Comparison of ENCODE assay signal across 20 cellular contexts in the genomic region with DNA sequence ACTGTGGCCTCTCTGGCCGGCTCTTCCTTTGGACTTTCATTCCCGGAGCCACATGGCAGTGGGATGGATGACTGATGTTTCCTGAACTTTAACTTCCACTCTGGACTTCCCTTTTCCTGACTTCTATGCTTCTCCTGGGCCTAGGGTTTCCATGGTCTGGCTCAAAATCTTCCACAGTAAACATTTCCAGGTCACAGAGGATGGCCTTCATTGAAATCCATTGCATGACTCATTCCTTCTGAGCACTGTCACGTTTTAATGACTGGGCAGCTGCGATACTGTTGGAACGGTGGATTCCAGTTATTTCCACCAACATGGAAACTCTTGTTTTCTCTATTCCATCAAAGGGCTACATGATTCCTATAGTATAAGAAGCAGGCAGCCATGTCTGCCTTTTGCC. TPM values are rescaled to one million over a fixed set of nuclear protein-coding genes. Genes with fewer than 3 reads are reported as not detected.
A peak's percentile ranks its signal among the peaks of the same experiment; 100 is the strongest.
DNase-seq lines count a peak whose midpoint lies in the region; ATAC-seq, FAIRE-seq and TF ChIP-seq lines count a peak whose summit lies in the region.
"Had no signal": no experiment of that assay in that cellular context is flagged by ENCODE, and none has a peak within 500 bp of the region (broad histone marks: within the 10 kb centered on the region; RNA-seq: fewer than 3 reads in every experiment).

No MANE protein-coding gene starts in this region.

- TF ChIP-seq EP300 in HepG2 (IDR thresholded peaks at IDR 0.05; ENCODE audit: low read depth in 2 of 2, low read length in 2 of 2) (no peak), HepG2 (CRISPR knock-in tag; IDR thresholded peaks at IDR 0.05; ENCODE audit: borderline replicate concordance) (no peak)

- no peak for TF ChIP-seq CTCF in choroid plexus epithelial cell (conservative IDR thresholded peaks at IDR 0.05; ENCODE audit: low read depth, low read length)
- no peak for TF ChIP-seq CTCF in HepG2 (CRISPR knock-in tag; IDR thresholded peaks at IDR 0.05)

- peak; percentile 0 for DNase-seq in AG08395 (ENCODE audit: low spot score)
- DNase-seq in GM23248 = peak; percentile 17
- DNase-seq in choroid plexus epithelial cell (ENCODE audit: low read depth) = peak; percentile 6
- DNase-seq in HepG2 (ENCODE audit: low spot score) = no peak
- DNase-seq in NCI-H1417 (lab: John Stamatoyannopoulos, UW) = no peak
- DNase-seq in NCI-H510A treated with DMSO at 0.1 percent for 48 hours (lab: John Stamatoyannopoulos, UW) = no peak
- DNase-seq: activated CD8-positive, alpha-beta memory T cell treated with anti-CD3 and anti-CD28 coated beads, Interleukin-2, amount 50 U/mL, for 48 hours; activated effector memory CD4-positive, alpha-beta T cell treated with Interleukin-2 at 50 U/mL for 16 hours; DMS153; left colon; NCI-H526 treated with DMSO at 0.1 percent for 48 hours; SHP77; T-helper 1 cell had no signal

- no peak for TF ChIP-seq RAD21 in HepG2 (CRISPR knock-in tag; IDR thresholded peaks at IDR 0.05)

- in situ Hi-C loops in GM23248 (cut with MboI) = no loop called here
- in situ Hi-C loops in HepG2 (cut with HindIII; ENCODE audit: extremely low pct_ligation_motif_present, low pct_unique_long_range_greater_than_20kb) = no loop called here

- no peak for TF ChIP-seq POLR2A in HepG2 (IDR thresholded peaks at IDR 0.05; ENCODE audit: insufficient read depth in 1 of 2, low read depth in 2 of 2, low read length in 2 of 2)

- WGBS in GM23248 (ENCODE audit: low coverage in 1 of 2, low lambda C conversion rate in 2 of 2, missing lambda C conversion rate in 2 of 2), 2 experiments = 76 to 82% methylated on average over 5 of the region's 5 CpGs
- WGBS in HepG2 (ENCODE audit: low lambda C conversion rate) = 37% methylated on average over 5 of the region's 5 CpGs

- H3K4me2 ChIP-seq in GM23248 (ENCODE audit: unreplicated experiment) = no peak overlapping the region
- no peak overlapping the region for H3K4me2 ChIP-seq in HepG2 (ENCODE audit: low read depth, low read length)

- no peak overlapping the region for H3K4me3 ChIP-seq in GM23248
- H3K4me3 ChIP-seq in choroid plexus epithelial cell (ENCODE audit: low read depth, low read length) = no peak overlapping the region
- no peak overlapping the region for H3K4me3 ChIP-seq in HepG2 (replicated peaks in 1 of 3; ENCODE audit: insufficient read depth in 1 of 3, low read depth in 2 of 3, low read length in 3 of 3)
- H3K4me3 ChIP-seq: cardiac muscle cell had no signal

- no peaks in the 10 kb centered on the region for H3K9me3 ChIP-seq in GM23248 (ENCODE audit: low read depth)
- H3K9me3 ChIP-seq in HepG2 (ENCODE audit: low read length) = peaks cover 19% of the 10 kb centered on the region; the same call in 1 of the 2 replicates

- no TSS peak for BruUV-seq in HepG2 (replicated peaks; lab: Mats Ljungman, UMichigan)

- H4K20me1 ChIP-seq in GM23248 (ENCODE audit: insufficient read depth) = no peaks in the 10 kb centered on the region
- no peaks in the 10 kb centered on the region for H4K20me1 ChIP-seq in HepG2 (ENCODE audit: insufficient read depth, low read length)

- CTCF ChIA-PET in HepG2 (lab: Yijun Ruan, JAX; ENCODE audit: low intra/inter-chr PET ratio, low total read pairs) = no interaction called here

- H3K79me2 ChIP-seq in GM23248 (ENCODE audit: insufficient read depth) (no peaks in the 10 kb centered on the region), HepG2 (ENCODE audit: insufficient read depth, low read length) (no peaks in the 10 kb centered on the region)

- H3F3A ChIP-seq in GM23248 (ENCODE audit: insufficient read depth) = no peaks in the 10 kb centered on the region

- intact Hi-C loops in HepG2 (cut with micrococcal nuclease; ENCODE audit: unreplicated experiment) = no loop called here

- no peak overlapping the region for H3K9ac ChIP-seq in GM23248
- no peak overlapping the region for H3K9ac ChIP-seq in HepG2 (ENCODE audit: insufficient read depth, low read depth, low read length)

- POLR2A ChIA-PET in HepG2 (lab: Yijun Ruan, JAX) = no interaction called here

- no peak for FAIRE-seq in HepG2 (lab: Jason Lieb, UNC)
- FAIRE-seq: GM12891 had no signal

- no peaks in the 10 kb centered on the region for H3K4me1 ChIP-seq in GM23248 (ENCODE audit: insufficient read depth)
- H3K4me1 ChIP-seq in HepG2 (ENCODE audit: insufficient read depth, low read length) = peaks cover 10% of the 10 kb centered on the region

- H2AFZ ChIP-seq in GM23248 = no peak overlapping the region
- H2AFZ ChIP-seq in HepG2 (ENCODE audit: low read length) = no peak overlapping the region

- ATAC-seq in HepG2 (no peak), GM21360 (IDR thresholded peaks at IDR 0.05; ENCODE audit: unreplicated experiment) (no peak), GM21717 (IDR thresholded peaks at IDR 0.05; ENCODE audit: unreplicated experiment) (no peak)
- ATAC-seq: esophagus mucosa; HCT116; left colon; stimulated activated memory B cell treated with anti-CD40 and anti-IgM and Interleukin-4, amounts not matched to agents 10 μg/mL and 1 μg/mL and 100 μg/mL, for 72 hours had no signal

- no peaks in the 10 kb centered on the region for H3K27me3 ChIP-seq in GM23248 (replicated peaks; ENCODE audit: insufficient read depth)
- peaks cover 6 to 81% of the 10 kb centered on the region in 2 experiments; a peak in 4 of 5 replicates for H3K27me3 ChIP-seq in HepG2 (ENCODE audit: control insufficient read depth in 1 of 2, insufficient read depth in 2 of 2, low read length in 2 of 2)

- H3K27ac ChIP-seq in GM23248 (no peak overlapping the region), HepG2 (ENCODE audit: extremely low read length, insufficient read depth, low read length) (no peak overlapping the region)
- H3K27ac ChIP-seq: cardiac muscle cell had no signal

- H3K36me3 ChIP-seq in GM23248 (ENCODE audit: low read depth) = no peaks in the 10 kb centered on the region
- no peaks in the 10 kb centered on the region for H3K36me3 ChIP-seq in HepG2 (replicated peaks in 1 of 2; ENCODE audit: control insufficient read depth in 1 of 2, insufficient read depth in 2 of 2, low read length in 2 of 2)
- H3K36me3 ChIP-seq: cardiac muscle cell had no signal

- no peaks in the 10 kb centered on the region for H3K9me2 ChIP-seq in GM23248 (ENCODE audit: insufficient read depth)

TF ChIP-seq in HepG2, 621 proteins besides CTCF, POLR2A, EP300 and RAD21 (continues in another document):
- TF ChIP-seq GABPA (IDR thresholded peaks at IDR 0.05; ENCODE audit: low read depth, low read length) = no peak
- 0 out of 2 replicates have a peak, but pooled peaks have one; percentile 19 for TF ChIP-seq GABPA (CRISPR knock-in tag; IDR thresholded peaks at IDR 0.05; ENCODE audit: low read depth)
- TF ChIP-seq BHLHE40 (IDR thresholded peaks at IDR 0.05; ENCODE audit: low read length) = peak; percentile 66
- TF ChIP-seq PAWR (CRISPR knock-in tag; IDR thresholded peaks at IDR 0.05; ENCODE audit: borderline replicate concordance) = no peak
- TF ChIP-seq ZNF644 (CRISPR knock-in tag; IDR thresholded peaks at IDR 0.05; ENCODE audit: low read depth) = 0 out of 2 replicates have a peak, but pooled peaks have one; percentile 14
- TF ChIP-seq FOSL2 (CRISPR knock-in tag; IDR thresholded peaks at IDR 0.05) = peak; percentile 87

RNA-seq across cellular contexts. Expression of gene ZNF273, which starts 24.4 kb away (rescaled TPM):
- 4.8 and 8.3 TPM in 2 replicates for total RNA-seq in GM23248 (2014; rRNA removed; shearing (Covaris generic))
- polyA plus RNA-seq in GM23248 (2016; fragmentation: Nextera tagmentation; extraction: Ambion mirVana) = 2.1 and 4.1 TPM in 2 replicates
- 5.8 and 6.8 TPM in 2 replicates for total RNA-seq in HepG2 (2016; rRNA removed; fragmentation: Illumina TruSeq; extraction: Trizol)
- 1.1 and 1.3 TPM in 2 replicates for total RNA-seq in HepG2 (2016; cell fraction: cytosol; rRNA removed; fragmentation: Illumina TruSeq; extraction: Trizol; ENCODE audit: low read depth)
- total RNA-seq in HepG2 (2016; cell fraction: insoluble cytoplasmic fraction; rRNA removed; fragmentation: Illumina TruSeq; extraction: Trizol) = 5.0 and 7.2 TPM in 2 replicates
- total RNA-seq in HepG2 (2016; cell fraction: membrane; rRNA removed; fragmentation: Illumina TruSeq; extraction: Trizol) = 2.1 and 4.0 TPM in 2 replicates
- 4.9 and 5.1 TPM in 2 replicates for total RNA-seq in HepG2 (2016; cell fraction: nucleus; rRNA removed; fragmentation: Illumina TruSeq; extraction: Trizol)
- 0.90 and 1.7 TPM in 2 replicates for polyA plus RNA-seq in HepG2 (2011; rRNA removed)
- 1.0 and 1.2 TPM in 2 replicates for polyA plus RNA-seq in HepG2 (2011; cell fraction: cytosol; rRNA removed)
- polyA plus RNA-seq in HepG2 (2011; cell fraction: nucleus; rRNA removed) = 0.64 and 0.69 TPM in 2 replicates
- 1.3 and 2.0 TPM in 2 replicates for polyA plus RNA-seq in HepG2 (2012)
- polyA plus RNA-seq in HepG2 (2016; cell fraction: cytosol; fragmentation: Illumina TruSeq; extraction: Trizol; ENCODE audit: low read depth) = 0.62 and 0.71 TPM in 2 replicates
- polyA plus RNA-seq in HepG2 (2016; cell fraction: insoluble cytoplasmic fraction; fragmentation: Illumina TruSeq; extraction: Trizol; ENCODE audit: low read depth) = 6.6 and 7.3 TPM in 2 replicates
- polyA plus RNA-seq in HepG2 (2016; cell fraction: membrane; fragmentation: Illumina TruSeq; extraction: Trizol; ENCODE audit: low read depth) = 2.5 and 2.6 TPM in 2 replicates
- polyA plus RNA-seq in HepG2 (2016; cell fraction: nucleus; fragmentation: Illumina TruSeq; extraction: Trizol; ENCODE audit: insufficient read depth, low read depth) = 5.0 and 5.1 TPM in 2 replicates
- polyA minus RNA-seq in HepG2 (2011; rRNA and poly(A)+ RNA removed; ENCODE audit: low replicate concordance) = 0.90 and 4.3 TPM in 2 replicates
- polyA minus RNA-seq in HepG2 (2011; cell fraction: cytosol; rRNA and poly(A)+ RNA removed) = 2.3 TPM in 2 replicates
- polyA minus RNA-seq in HepG2 (2011; cell fraction: nucleus; rRNA and poly(A)+ RNA removed) = 5.3 and 6.6 TPM in 2 replicates

Comparison
In these comparisons a context has a peak if more than half of its experiments do, and no peak if none do; other contexts are left out.
1. DNase-seq: peak in AG08395 (single experiment), GM23248 (single experiment) and choroid plexus epithelial cell (single experiment); none in HepG2 (single experiment), NCI-H1417 (0 of 3) and NCI-H510A treated with DMSO at 0.1 percent for 48 hours (single experiment).